Comparison of ENCODE assay signal across 9 cellular contexts in genomic region chr3:160757624-160758106, GRCh38. TPM values are rescaled to one million over a fixed set of nuclear protein-coding genes. Genes with fewer than 3 reads are reported as not detected.
DNase-seq lines count a peak whose midpoint lies in the region; ATAC-seq and TF ChIP-seq lines count a peak whose summit lies in the region.
"Had no signal": no experiment of that assay in that cellular context is flagged by ENCODE, and none has a peak within 500 bp of the region (broad histone marks: within the 10 kb centered on the region; RNA-seq: fewer than 3 reads in every experiment).

No MANE protein-coding gene starts in this region.

- 29% methylated on average over 5 of the region's 5 CpGs for WGBS in hepatocyte (ENCODE audit: low lambda C conversion rate, missing lambda C conversion rate)

- H3F3A ChIP-seq in PC-9 (ENCODE audit: insufficient read depth, low read depth), result peaks cover 2% of the 10 kb centered on the region; the same call in 1 of the 2 replicates

- no TSS peak for BruUV-seq in PC-9 (replicated peaks; lab: Mats Ljungman, UMichigan)

- POLR2A ChIA-PET in PC-9 (lab: Charles Lee; ENCODE audit: unreplicated experiment), result interaction anchor here (0.6 to 0.7 kb wide), 2 partner anchors 59 to 197 kb away, joined by 4 to 10 read pairs; no protein-coding TSS in a partner anchor

- H3K9me2 ChIP-seq in PC-9 (ENCODE audit: insufficient read depth) (no peaks in the 10 kb centered on the region), hepatocyte (replicated peaks; ENCODE audit: insufficient read depth) (no peaks in the 10 kb centered on the region)

- H3K9ac ChIP-seq in ES-I3 (ENCODE audit: low read depth, low read length), result peak overlapping the region; percentile 66; the same call in 1 of the 2 replicates

- TF ChIP-seq CTCF in PC-9 (conservative IDR thresholded peaks at IDR 0.05), result no peak
- no peak for TF ChIP-seq CTCF in hepatocyte (IDR thresholded peaks at IDR 0.05; ENCODE audit: poor library complexity)
- no peak for TF ChIP-seq CTCF in retinal pigment epithelial cell (conservative IDR thresholded peaks at IDR 0.05; ENCODE audit: low read depth, low read length)

- H2AFZ ChIP-seq in PC-9 (no peak overlapping the region), hepatocyte (no peak overlapping the region)

- H3K27me3 ChIP-seq in PC-9 (ENCODE audit: insufficient read depth, low read depth) (no peaks in the 10 kb centered on the region), hepatocyte (no peaks in the 10 kb centered on the region)

- H3K4me1 ChIP-seq in ES-I3 (ENCODE audit: insufficient read depth, low read length) (0 out of 2 replicates have a peak, but pooled peaks cover 4% of the 10 kb centered on the region), PC-9 (replicated peaks; ENCODE audit: insufficient read depth) (peaks cover 23% of the 10 kb centered on the region), hepatocyte (ENCODE audit: insufficient read depth) (peaks cover 14% of the 10 kb centered on the region)

- H3K4me2 ChIP-seq in PC-9 (peak overlapping the region; percentile 90; the same call in 1 of the 2 replicates), hepatocyte (peak overlapping the region; percentile 98)

- H3K4me3 ChIP-seq in PC-9, result no peak overlapping the region; the same call in 1 of the 2 replicates
- no peak overlapping the region for H3K4me3 ChIP-seq in hepatocyte
- H3K4me3 ChIP-seq in retinal pigment epithelial cell (ENCODE audit: low read length), result peak overlapping the region; percentile 70

- ATAC-seq in GM21723 (IDR thresholded peaks at IDR 0.05; ENCODE audit: unreplicated experiment), result no peak
- ATAC-seq: left lung had no signal

- no peaks in the 10 kb centered on the region for H3K9me3 ChIP-seq in ES-I3 (ENCODE audit: control insufficient read depth, insufficient read depth, low read length)
- no peaks in the 10 kb centered on the region for H3K9me3 ChIP-seq in PC-9 (ENCODE audit: insufficient read depth, low read depth)
- H3K9me3 ChIP-seq in hepatocyte (ENCODE audit: low read depth), result no peaks in the 10 kb centered on the region
- H3K9me3 ChIP-seq: left lung had no signal

- H3K79me2 ChIP-seq in PC-9 (ENCODE audit: low read depth) (no peaks in the 10 kb centered on the region), hepatocyte (peaks cover 33% of the 10 kb centered on the region)

- DNase-seq in PC-9, result no peak
- no peak for DNase-seq in hepatocyte (ENCODE audit: low spot score)
- no peak for DNase-seq in retinal pigment epithelial cell (ENCODE audit: low read depth)
- DNase-seq in DMS53 treated with DMSO at 0.1 percent for 48 hours (lab: John Stamatoyannopoulos, UW; ENCODE audit: unreplicated experiment), result no peak
- no peak for DNase-seq in DMS153 (lab: John Stamatoyannopoulos, UW)
- no peak for DNase-seq in germinal center (ENCODE audit: low spot score)

- H3K36me3 ChIP-seq in ES-I3 (ENCODE audit: insufficient read depth, low read length) (no peaks in the 10 kb centered on the region), PC-9 (ENCODE audit: low read depth) (no peaks in the 10 kb centered on the region), hepatocyte (replicated peaks; ENCODE audit: insufficient read depth, low read depth) (no peaks in the 10 kb centered on the region)
- H3K36me3 ChIP-seq: left lung had no signal

- intact Hi-C loops in PC-9 (cut with micrococcal nuclease; ENCODE audit: unreplicated experiment), result loop anchor here (1.0 kb wide), 1 partner anchor 162 kb away; no protein-coding TSS in a partner anchor

- H4K20me1 ChIP-seq in PC-9 (ENCODE audit: insufficient read depth), result no peaks in the 10 kb centered on the region
- H4K20me1 ChIP-seq in hepatocyte (ENCODE audit: insufficient read depth, poor library complexity, severe bottlenecking), result no peaks in the 10 kb centered on the region

- H3K27ac ChIP-seq in PC-9 (no peak overlapping the region), hepatocyte (no peak overlapping the region)
- H3K27ac ChIP-seq: left lung had no signal

- CTCF ChIA-PET in PC-9 (lab: Charles Lee), result no interaction called here

RNA-seq across cellular contexts. Expression of gene PPM1L, which starts 1.6 kb away (rescaled TPM):
- 5.0 and 5.1 TPM in 2 replicates for total RNA-seq in PC-9 (2021)
- total RNA-seq in hepatocyte, result 13.1 and 13.6 TPM in 2 replicates
- polyA plus RNA-seq in hepatocyte, result 4.0 and 5.1 TPM in 2 replicates
